In the genomic region with DNA sequence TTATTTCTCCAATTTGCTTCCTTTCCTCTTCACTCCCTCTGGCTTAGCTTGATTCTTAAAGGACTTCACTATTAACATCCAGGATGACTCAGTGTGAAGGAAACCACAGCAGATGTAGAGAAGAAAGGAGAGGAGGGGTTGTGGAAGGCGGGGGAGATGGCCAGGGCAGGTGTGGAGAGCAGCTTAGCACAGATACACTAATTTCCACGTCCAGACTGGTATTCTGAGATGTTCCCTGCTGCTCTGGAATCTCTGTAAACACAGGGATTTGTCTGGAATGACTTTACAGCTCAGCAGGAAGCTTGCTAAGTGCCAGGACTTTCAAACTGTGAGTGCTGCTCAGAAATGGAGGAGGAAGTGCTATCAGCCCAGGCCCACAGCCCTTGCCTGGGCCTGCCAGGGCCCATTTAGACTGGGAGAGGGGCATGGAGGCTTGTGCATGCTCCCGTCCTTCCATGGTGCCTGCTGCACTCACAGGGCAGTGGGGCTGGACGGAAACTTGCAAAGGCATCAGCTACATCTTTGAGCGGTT, we compare ENCODE assay signal across 8 cellular contexts.
DNase-seq lines count a peak whose midpoint lies in the region; ATAC-seq, FAIRE-seq and TF ChIP-seq lines count a peak whose summit lies in the region.

No MANE protein-coding gene starts in this region.

- intact Hi-C loops in dorsolateral prefrontal cortex (cut with DNase I), result no loop called here
- intact Hi-C loops in lower leg skin (cut with DNase I; ENCODE audit: low total_unique reads), result no loop called here

- H2AFZ ChIP-seq in neuron (ENCODE audit: low read depth, low read length), result peak overlapping the region; percentile 3

- H3K27me3 ChIP-seq in dorsolateral prefrontal cortex (no peaks in the 10 kb centered on the region), neuron (ENCODE audit: insufficient read depth, low read length) (no peaks in the 10 kb centered on the region)

- WGBS in lower leg skin, 2 donors, result 53 to 61% methylated on average over 5 of the region's 5 CpGs

- no peak for ATAC-seq in GM21786 (IDR thresholded peaks at IDR 0.05; ENCODE audit: unreplicated experiment)

- H3K27ac ChIP-seq in dorsolateral prefrontal cortex, result peak overlapping the region in 35 of 59 donors; percentile 5 to 74 (median 46)

- H3K9me3 ChIP-seq in neuron (ENCODE audit: low read length), result no peaks in the 10 kb centered on the region

- TF ChIP-seq POLR2A in GM12891 (IDR thresholded peaks at IDR 0.05; ENCODE audit: low read depth, low read length), result no peak
- no peak for TF ChIP-seq POLR2A in lower leg skin (IDR thresholded peaks at IDR 0.05)

- DNase-seq in GM12891 (ENCODE audit: insufficient read length, low spot score), result no peak
- DNase-seq in NCI-H187 treated with DMSO at 0.1 percent for 48 hours (lab: John Stamatoyannopoulos, UW), result peak; percentile 64
- DNase-seq in dorsolateral prefrontal cortex, result peak in 6 of 10 donors; percentile 9 to 43 (median 34)
- no peak for DNase-seq in lower leg skin (ENCODE audit: low spot score in 2 of 2)
- no peak for DNase-seq in SKM-1 treated with dmso at 0.1 percent for 144 hours (lab: John Stamatoyannopoulos, UW; ENCODE audit: unreplicated experiment)
- DNase-seq in stimulated activated CD4-positive, alpha-beta T cell treated with anti-CD3 and anti-CD28 coated beads, Interleukin-2, amount 100 ng/mL, for 48 hours, result no peak

- TF ChIP-seq CTCF in dorsolateral prefrontal cortex (IDR thresholded peaks at IDR 0.05 in 54 of 56, conservative IDR thresholded peaks at IDR 0.05 in 2 of 56; ENCODE audit: low read depth in 1 of 56, partially characterized antibody in 56 of 56) (no peak), lower leg skin (IDR thresholded peaks at IDR 0.05) (no peak)

- H3K36me3 ChIP-seq in neuron (ENCODE audit: insufficient read depth, low read length), result no peaks in the 10 kb centered on the region

- no peak overlapping the region for H3K4me3 ChIP-seq in dorsolateral prefrontal cortex
- no peak overlapping the region for H3K4me3 ChIP-seq in neuron (ENCODE audit: low read length)
- H3K4me3 ChIP-seq in lower leg skin (ENCODE audit: low read depth, poor library complexity, severe bottlenecking), result no peak overlapping the region

- peaks cover 14% of the 10 kb centered on the region for H3K4me1 ChIP-seq in neuron (ENCODE audit: insufficient read depth, low read length)

- FAIRE-seq in GM12891 (lab: Jason Lieb, UNC), result no peak

TF ChIP-seq in GM12891, 5 proteins besides CTCF, POLR2A, EP300 and RAD21:
- no peak for TF ChIP-seq PAX5 (IDR thresholded peaks at IDR 0.05; ENCODE audit: insufficient read depth, low read length, severe bottlenecking)
- peak; percentile 20; the same call in 1 of the 2 replicates for TF ChIP-seq SPI1 (IDR thresholded peaks at IDR 0.05; ENCODE audit: low read depth, low read length)

Comparison
In these comparisons a context has a peak if more than half of its experiments do, and no peak if none do; other contexts are left out.
1. DNase-seq: peak in NCI-H187 treated with DMSO at 0.1 percent for 48 hours (single experiment) and dorsolateral prefrontal cortex (6 of 10); none in GM12891 (single experiment), lower leg skin (0 of 2), SKM-1 treated with dmso at 0.1 percent for 144 hours (single experiment) and stimulated activated CD4-positive, alpha-beta T cell treated with anti-CD3 and anti-CD28 coated beads, Interleukin-2, amount 100 ng/mL, for 48 hours (0 of 2).